14 cellular contexts compared by ENCODE assay signal in genomic region chr21:43304621-43305335, GRCh38.
"Had no signal": no experiment of that assay in that cellular context is flagged by ENCODE, and none has a peak within 500 bp of the region (broad histone marks: within the 10 kb centered on the region; RNA-seq: fewer than 3 reads in every experiment).

No MANE protein-coding gene starts in this region.

- H3K4me3 ChIP-seq: gastrocnemius medialis, prostate gland, thyroid gland had no signal

- H3K27me3 Mint-ChIP-seq: activated naive CD8-positive, alpha-beta T cell had no signal

- H3K4me1 Mint-ChIP-seq: T-helper 17 cell had no signal

- H3K4me1 ChIP-seq: gastrocnemius medialis, prostate gland had no signal

- H3K27ac Mint-ChIP-seq: activated naive CD8-positive, alpha-beta T cell; nephron; T-helper 17 cell had no signal

- H3K36me3 Mint-ChIP-seq: activated naive CD8-positive, alpha-beta T cell had no signal

- DNase-seq: activated CD4-positive, alpha-beta T cell treated with anti-CD3 and anti-CD28 coated beads, Interleukin-2, amount 50 U/mL, for 48 hours; activated T-cell treated with anti-CD3 and anti-CD28 coated beads, Interleukin-2, amount 50 U/mL, for 1 hour; anterior cingulate cortex; gastrocnemius medialis; stimulated activated CD4-positive, alpha-beta T cell treated with anti-CD3 and anti-CD28 coated beads, Interleukin-12 subunit alpha, Interleukin-12 subunit beta, amount 100 ng/mL, for 4 hours; stimulated activated CD4-positive, alpha-beta T cell treated with anti-CD3 and anti-CD28 coated beads, Interleukin-2, amount 100 ng/mL, for 24 hours; T-helper 17 cell; WERI-Rb-1 had no signal

- H3K27me3 ChIP-seq: gastrocnemius medialis, thyroid gland had no signal

- ATAC-seq: gastrocnemius medialis, left lobe of liver, T-helper 17 cell had no signal

- H3K36me3 ChIP-seq: gastrocnemius medialis, prostate gland, thyroid gland, WERI-Rb-1 had no signal

- H3K27ac ChIP-seq: epithelial cell of prostate, gastrocnemius medialis, prostate gland, thyroid gland, WERI-Rb-1 had no signal

- H3K9me3 Mint-ChIP-seq: nephron had no signal

- H3K9me3 ChIP-seq: gastrocnemius medialis, prostate gland, thyroid gland had no signal

- H3K4me3 Mint-ChIP-seq: activated naive CD8-positive, alpha-beta T cell; nephron; T-helper 17 cell had no signal
